18 cellular contexts compared by ENCODE assay signal in genomic region chr6:165863801-165864200, GRCh38.
DNase-seq lines count a peak whose midpoint lies in the region; ATAC-seq and TF ChIP-seq lines count a peak whose summit lies in the region.
"Had no signal": no experiment of that assay in that cellular context is flagged by ENCODE, and none has a peak within 500 bp of the region (broad histone marks: within the 10 kb centered on the region; RNA-seq: fewer than 3 reads in every experiment).

No MANE protein-coding gene starts in this region.

- no peaks in the 10 kb centered on the region for H3K79me2 ChIP-seq in KMS-11 (ENCODE audit: insufficient read depth, low read depth)

- CTCF ChIA-PET in Caco-2 (lab: Charles Lee) = no interaction called here

- intact Hi-C loops in esophagus muscularis mucosa (cut with DNase I) (no loop called here), lower leg skin (cut with DNase I; ENCODE audit: low total_unique reads) (no loop called here), Caco-2 (cut with micrococcal nuclease; ENCODE audit: unreplicated experiment) (no loop called here)

- ATAC-seq in left lobe of liver = peak; percentile 21
- ATAC-seq: A549; CD8-positive, alpha-beta T cell had no signal

- POLR2A ChIA-PET in Caco-2 (lab: Charles Lee) = no interaction called here

- H3K4me3 Mint-ChIP-seq in Caco-2 (ENCODE audit: unreplicated experiment) = no peak overlapping the region
- H3K4me3 Mint-ChIP-seq: B cell; CD4-positive, alpha-beta T cell; CD8-positive, alpha-beta T cell had no signal

- TF ChIP-seq EP300 in esophagus muscularis mucosa (IDR thresholded peaks at IDR 0.05) = no peak

- no peaks in the 10 kb centered on the region for H3K9me3 Mint-ChIP-seq in Caco-2 (ENCODE audit: unreplicated experiment)

- no peak overlapping the region for H3K9ac ChIP-seq in KMS-11
- H3K9ac ChIP-seq: BLaER1 treated with 17β-estradiol and CSF1 and Interleukin-3, amounts not matched to agents 10 nM and 100 nM had no signal

- H3K36me3 ChIP-seq in KMS-11 (ENCODE audit: insufficient read depth) = no peaks in the 10 kb centered on the region
- no peaks in the 10 kb centered on the region for H3K36me3 ChIP-seq in esophagus muscularis mucosa
- no peaks in the 10 kb centered on the region for H3K36me3 ChIP-seq in Caco-2 (ENCODE audit: control insufficient read depth, insufficient read depth, low read length)
- H3K36me3 ChIP-seq: BLaER1 treated with 17β-estradiol and CSF1 and Interleukin-3, amounts not matched to agents 10 nM and 100 nM had no signal

- H3K27me3 ChIP-seq in KMS-11 (ENCODE audit: insufficient read depth, low read depth) (no peaks in the 10 kb centered on the region), esophagus muscularis mucosa (no peaks in the 10 kb centered on the region), Caco-2 (replicated peaks; ENCODE audit: control insufficient read depth, insufficient read depth, low read length) (no peaks in the 10 kb centered on the region)
- H3K27me3 ChIP-seq: BLaER1 treated with 17β-estradiol and CSF1 and Interleukin-3, amounts not matched to agents 10 nM and 100 nM had no signal

- no peaks in the 10 kb centered on the region for H3K36me3 Mint-ChIP-seq in Caco-2 (ENCODE audit: insufficient read depth, unreplicated experiment)
- H3K36me3 Mint-ChIP-seq: CD8-positive, alpha-beta T cell had no signal

- peak; percentile 70 for DNase-seq in esophagus muscularis mucosa (ENCODE audit: extremely low spot score)
- DNase-seq in left lobe of liver (ENCODE audit: low spot score) = no peak
- peak; percentile 2 for DNase-seq in renal cortical epithelial cell (ENCODE audit: low read depth)
- no peak for DNase-seq in lower leg skin (ENCODE audit: low spot score in 2 of 2)
- no peak for DNase-seq in A172 (ENCODE audit: low spot score)
- DNase-seq in Caco-2 = no peak
- no peak for DNase-seq in D341Med (ENCODE audit: low spot score)
- DNase-seq: 8988T; AML-193; CD4-positive, alpha-beta T cell; CD8-positive, alpha-beta T cell; DMS79 treated with DMSO at 0.1 percent for 48 hours; GF-D8 had no signal

- H3K4me1 Mint-ChIP-seq in Caco-2 (ENCODE audit: low read depth, unreplicated experiment) = no peaks in the 10 kb centered on the region
- H3K4me1 Mint-ChIP-seq: B cell had no signal

- H3K27ac ChIP-seq in KMS-11 = no peak overlapping the region
- H3K27ac ChIP-seq in esophagus muscularis mucosa (replicated peaks in 1 of 4) = no peak overlapping the region
- H3K27ac ChIP-seq: A549; BLaER1 treated with 17β-estradiol and CSF1 and Interleukin-3, amounts not matched to agents 10 nM and 100 nM; C4-2B had no signal

- peaks cover 28% of the 10 kb centered on the region for H3K27me3 Mint-ChIP-seq in Caco-2 (ENCODE audit: insufficient read depth, unreplicated experiment)

- H2AFZ ChIP-seq in KMS-11 (ENCODE audit: low read depth) = no peak overlapping the region

- no TSS peak for BruUV-seq in Caco-2 (replicated peaks; lab: Mats Ljungman, UMichigan)

- H4K20me1 ChIP-seq in KMS-11 (ENCODE audit: insufficient read depth) = no peaks in the 10 kb centered on the region
- H4K20me1 ChIP-seq: BLaER1 treated with 17β-estradiol and CSF1 and Interleukin-3, amounts not matched to agents 10 nM and 100 nM had no signal

- H3K9me3 ChIP-seq in esophagus muscularis mucosa (peaks cover 0 to 15% (median 8%) of the 10 kb centered on the region in 4 donors), Caco-2 (no peaks in the 10 kb centered on the region)

- WGBS in esophagus muscularis mucosa = 65% methylated on average over 3 of the region's 3 CpGs
- 55 to 76% methylated on average over 3 of the region's 3 CpGs for WGBS in lower leg skin, 2 donors

- H3K4me1 ChIP-seq in KMS-11 (ENCODE audit: low read depth, poor library complexity, severe bottlenecking) = peaks cover 54% of the 10 kb centered on the region
- peaks cover 0 to 2% (median 0%) of the 10 kb centered on the region in 4 donors for H3K4me1 ChIP-seq in esophagus muscularis mucosa
- no peaks in the 10 kb centered on the region for H3K4me1 ChIP-seq in Caco-2
- H3K4me1 ChIP-seq: BLaER1 treated with 17β-estradiol and CSF1 and Interleukin-3, amounts not matched to agents 10 nM and 100 nM had no signal

- H3K27ac Mint-ChIP-seq in Caco-2 (ENCODE audit: unreplicated experiment) = no peak overlapping the region
- H3K27ac Mint-ChIP-seq: B cell; CD4-positive, alpha-beta T cell; CD8-positive, alpha-beta T cell had no signal

- TF ChIP-seq POLR2A in esophagus muscularis mucosa (IDR thresholded peaks at IDR 0.05; ENCODE audit: low read depth) (no peak), lower leg skin (IDR thresholded peaks at IDR 0.05) (no peak)

- TF ChIP-seq CTCF in KMS-11 (conservative IDR thresholded peaks at IDR 0.05; ENCODE audit: low read depth, low read length) (no peak), esophagus muscularis mucosa (IDR thresholded peaks at IDR 0.05) (no peak), lower leg skin (IDR thresholded peaks at IDR 0.05) (no peak), Caco-2 (IDR thresholded peaks at IDR 0.05; ENCODE audit: insufficient read depth in 1 of 2, low read depth in 1 of 2, low read length in 1 of 2, severe bottlenecking in 1 of 2, unreplicated experiment in 1 of 2) (no peak)

- H3K4me3 ChIP-seq in KMS-11 (IDR thresholded peaks at IDR 0.05; ENCODE audit: insufficient read depth, low read depth, low read length) (no peak overlapping the region), esophagus muscularis mucosa (no peak overlapping the region), lower leg skin (ENCODE audit: low read depth, poor library complexity, severe bottlenecking) (no peak overlapping the region), Caco-2 (ENCODE audit: low read depth, low read length) (no peak overlapping the region)
- H3K4me3 ChIP-seq: A549; BLaER1 treated with 17β-estradiol and CSF1 and Interleukin-3, amounts not matched to agents 10 nM and 100 nM had no signal

- peak overlapping the region; percentile 50; the same call in 1 of the 2 replicates for H3K4me2 ChIP-seq in KMS-11
- H3K4me2 ChIP-seq: A549; BLaER1 treated with 17β-estradiol and CSF1 and Interleukin-3, amounts not matched to agents 10 nM and 100 nM had no signal

Comparison
In these comparisons a context has a peak if more than half of its experiments do, and no peak if none do; other contexts are left out.
1. DNase-seq: peak in esophagus muscularis mucosa (single experiment) and renal cortical epithelial cell (single experiment); none in left lobe of liver (single experiment), lower leg skin (0 of 2), A172 (single experiment), Caco-2 (0 of 2) and D341Med (single experiment).